Comparison of ENCODE assay signal across 21 cellular contexts in genomic region chr18:45560870-45561269, GRCh38. TPM values are rescaled to one million over a fixed set of nuclear protein-coding genes. Genes with fewer than 3 reads are reported as not detected.
DNase-seq lines count a peak whose midpoint lies in the region; ATAC-seq and TF ChIP-seq lines count a peak whose summit lies in the region.
"Had no signal": no experiment of that assay in that cellular context is flagged by ENCODE, and none has a peak within 500 bp of the region (broad histone marks: within the 10 kb centered on the region; RNA-seq: fewer than 3 reads in every experiment).

No MANE protein-coding gene starts in this region.

- peak overlapping the region; percentile 30 for H3K27ac Mint-ChIP-seq in mesothelial cell of epicardium
- H3K27ac Mint-ChIP-seq: CD4-positive, alpha-beta memory T cell had no signal

- H3K27me3 Mint-ChIP-seq in mesothelial cell of epicardium (ENCODE audit: low read depth), result no peaks in the 10 kb centered on the region

- no peak overlapping the region for H3K4me3 ChIP-seq in HEK293 (ENCODE audit: low read depth, low read length)
- no peak overlapping the region for H3K4me3 ChIP-seq in parathyroid adenoma (ENCODE audit: low read depth, low read length)
- H3K4me3 ChIP-seq in suprapubic skin, result no peak overlapping the region
- H3K4me3 ChIP-seq: GM23248 had no signal

- POLR2A ChIA-PET in HEK293 (lab: Yijun Ruan, JAX), result no interaction called here

- DNase-seq in OCI-M1 (lab: John Stamatoyannopoulos, UW), result peak; percentile 5
- no peak for DNase-seq in mesothelial cell of epicardium (ENCODE audit: low spot score in 2 of 2, unreplicated experiment in 2 of 2)
- DNase-seq in suprapubic skin (ENCODE audit: low spot score in 2 of 2), result no peak
- DNase-seq: C1 segment of cervical spinal cord; Calu3; CD4-positive, alpha-beta memory T cell; COR-L47; DMS53; DMS79 treated with DMSO at 0.1 percent for 48 hours; GF-D8; GM23248; H7; HCEC 1CT had no signal

- H3K27ac ChIP-seq in HEK293 (ENCODE audit: extremely low read depth, low read depth, low read length), result 0 out of 2 replicates have a peak overlapping the region, but pooled peaks have one; percentile 36
- no peak overlapping the region for H3K27ac ChIP-seq in parathyroid adenoma
- no peak overlapping the region for H3K27ac ChIP-seq in suprapubic skin
- H3K27ac ChIP-seq: GM23248 had no signal

- no peak for TF ChIP-seq CTCF in HEK293 (tag by site-specific recombination; IDR thresholded peaks at IDR 0.05)
- no peak for TF ChIP-seq CTCF in mesothelial cell of epicardium (IDR thresholded peaks at IDR 0.05; ENCODE audit: unreplicated experiment)
- TF ChIP-seq CTCF in parathyroid adenoma (IDR thresholded peaks at IDR 0.05), result no peak
- no peak for TF ChIP-seq CTCF in suprapubic skin (IDR thresholded peaks at IDR 0.05)

- H3K79me2 ChIP-seq in parathyroid adenoma, result no peaks in the 10 kb centered on the region

- H3K9me3 ChIP-seq in HEK293 (ENCODE audit: control insufficient read depth, insufficient read depth, low read depth, low read length) (no peaks in the 10 kb centered on the region), parathyroid adenoma (ENCODE audit: control insufficient read depth, low read length) (no peaks in the 10 kb centered on the region), suprapubic skin (no peaks in the 10 kb centered on the region)

- H3K4me1 Mint-ChIP-seq in mesothelial cell of epicardium, result peaks cover 50% of the 10 kb centered on the region
- H3K4me1 Mint-ChIP-seq: CD4-positive, alpha-beta memory T cell had no signal

- 79% methylated on average over 4 of the region's 4 CpGs for WGBS in suprapubic skin

- H3K4me3 Mint-ChIP-seq in mesothelial cell of epicardium, result no peak overlapping the region
- H3K4me3 Mint-ChIP-seq: CD4-positive, alpha-beta memory T cell had no signal

- H3K4me1 ChIP-seq in HEK293 (ENCODE audit: control insufficient read depth, insufficient read depth, low read length) (peaks cover 18% of the 10 kb centered on the region), parathyroid adenoma (peaks cover 6% of the 10 kb centered on the region), suprapubic skin (peaks cover 9% of the 10 kb centered on the region)

- no peak overlapping the region for H3K9ac ChIP-seq in parathyroid adenoma
- H3K9ac ChIP-seq: GM23248 had no signal

- H3K36me3 Mint-ChIP-seq in mesothelial cell of epicardium, result no peaks in the 10 kb centered on the region
- H3K36me3 Mint-ChIP-seq: CD4-positive, alpha-beta memory T cell had no signal

- CTCF ChIA-PET in HEK293 (lab: Yijun Ruan, JAX), result no interaction called here

- TF ChIP-seq EP300 in suprapubic skin (IDR thresholded peaks at IDR 0.05), result no peak

- ATAC-seq in GM21529 (IDR thresholded peaks at IDR 0.05; ENCODE audit: unreplicated experiment), result no peak

- TF ChIP-seq POLR2A in suprapubic skin (IDR thresholded peaks at IDR 0.05), result no peak

- no peak overlapping the region for H3K4me2 ChIP-seq in parathyroid adenoma (ENCODE audit: low read length)

- no peaks in the 10 kb centered on the region for H3K27me3 ChIP-seq in parathyroid adenoma (ENCODE audit: control insufficient read depth, insufficient read depth, low read length)
- H3K27me3 ChIP-seq in suprapubic skin, result no peaks in the 10 kb centered on the region

- H3K36me3 ChIP-seq in HEK293 (ENCODE audit: control insufficient read depth in 2 of 2, insufficient read depth in 1 of 2, low read length in 2 of 2) (no peaks in the 10 kb centered on the region), parathyroid adenoma (ENCODE audit: control insufficient read depth, insufficient read depth, low read length) (no peaks in the 10 kb centered on the region), suprapubic skin (no peaks in the 10 kb centered on the region)

- H3K9me3 Mint-ChIP-seq in mesothelial cell of epicardium, result peaks cover 4% of the 10 kb centered on the region
- H3K9me3 Mint-ChIP-seq: CD4-positive, alpha-beta memory T cell had no signal

- H2AFZ ChIP-seq in parathyroid adenoma, result peak overlapping the region; percentile 53
- H2AFZ ChIP-seq: GM23248 had no signal

TF ChIP-seq in HEK293, 187 proteins besides CTCF, POLR2A, EP300 and RAD21 (continues in another document):
- no peak for TF ChIP-seq KLF9 (tag by site-specific recombination; IDR thresholded peaks at IDR 0.05; ENCODE audit: low read depth)
- no peak for TF ChIP-seq ZFP3 (tag by site-specific recombination; IDR thresholded peaks at IDR 0.05; ENCODE audit: low read depth)
- no peak for TF ChIP-seq RBAK (tag by site-specific recombination; IDR thresholded peaks at IDR 0.05)
- no peak for TF ChIP-seq ZNF626 (tag by site-specific recombination; IDR thresholded peaks at IDR 0.05)
- no peak for TF ChIP-seq FEZF1 (tag by site-specific recombination; IDR thresholded peaks at IDR 0.05)
- no peak for TF ChIP-seq ZNF776 (tag by site-specific recombination; IDR thresholded peaks at IDR 0.05; ENCODE audit: borderline replicate concordance)
- TF ChIP-seq HOXC10 (CRISPR knock-in tag; IDR thresholded peaks at IDR 0.05), result no peak
- no peak for TF ChIP-seq ZNF629 (tag by site-specific recombination; IDR thresholded peaks at IDR 0.05)
- no peak for TF ChIP-seq ZBTB6 (tag by site-specific recombination; IDR thresholded peaks at IDR 0.05)
- no peak for TF ChIP-seq KLF10 (tag by site-specific recombination; IDR thresholded peaks at IDR 0.05)
- no peak for TF ChIP-seq ZNF280D (tag by site-specific recombination; IDR thresholded peaks at IDR 0.05)
- no peak for TF ChIP-seq BCL11B (tag by site-specific recombination; IDR thresholded peaks at IDR 0.05; ENCODE audit: low read depth)

RNA-seq across cellular contexts. Expression of gene SLC14A2, which starts 54.4 kb away (rescaled TPM):
- 0.11 to 0.29 TPM in 2 of 3 replicates, not detected in the other for total RNA-seq in mesothelial cell of epicardium
- under 1 TPM in 1 of 4 donors, not detected in 3; 0.31 TPM for total RNA-seq in suprapubic skin
- total RNA-seq: A172, A673, Calu3, Daoy, G401, H1, H7 had no signal
